19 cellular contexts compared by ENCODE assay signal in genomic region chr2:111042261-111042660, GRCh38.
DNase-seq lines count a peak whose midpoint lies in the region; ATAC-seq, FAIRE-seq and TF ChIP-seq lines count a peak whose summit lies in the region.
"Had no signal": no experiment of that assay in that cellular context is flagged by ENCODE, and none has a peak within 500 bp of the region (broad histone marks: within the 10 kb centered on the region; RNA-seq: fewer than 3 reads in every experiment).

No MANE protein-coding gene starts in this region.

- ATAC-seq in activated CD8-positive, alpha-beta T cell treated with anti-CD3 and anti-CD28 coated beads, Interleukin-2, amount 10 ng/mL, durations not matched to agents 7 days and 5 days, result no peak
- ATAC-seq in activated CD8-positive, alpha-beta T cell treated with anti-CD3 and anti-CD28 coated beads for 36 hours, result no peak
- ATAC-seq in HepG2 (no peak), GM19467 (IDR thresholded peaks at IDR 0.05; ENCODE audit: unreplicated experiment) (no peak)
- ATAC-seq in stimulated activated memory B cell treated with anti-CD40 and anti-IgM and Interleukin-4, amounts not matched to agents 10 μg/mL and 1 μg/mL and 100 μg/mL, for 72 hours, result no peak
- ATAC-seq: CD8-positive, alpha-beta T cell had no signal

- H3K27ac Mint-ChIP-seq in activated CD8-positive, alpha-beta T cell treated with anti-CD3 and anti-CD28 coated beads, Interleukin-2, amount 10 ng/mL, durations not matched to agents 7 days and 5 days, result no peak overlapping the region
- H3K27ac Mint-ChIP-seq in activated CD8-positive, alpha-beta T cell treated with anti-CD3 and anti-CD28 coated beads for 36 hours, result no peak overlapping the region
- H3K27ac Mint-ChIP-seq in activated naive CD8-positive, alpha-beta T cell, result peak overlapping the region; percentile 78
- H3K27ac Mint-ChIP-seq in stimulated activated memory B cell treated with anti-CD40 and anti-IgM and Interleukin-4, amounts not matched to agents 10 μg/mL and 1 μg/mL and 100 μg/mL, for 72 hours, result peak overlapping the region; percentile 92

- no peak overlapping the region for H2AFZ ChIP-seq in HepG2 (ENCODE audit: low read length)

- H3K9me3 Mint-ChIP-seq in activated CD8-positive, alpha-beta T cell treated with anti-CD3 and anti-CD28 coated beads, Interleukin-2, amount 10 ng/mL, durations not matched to agents 7 days and 5 days (ENCODE audit: insufficient read depth), result no peaks in the 10 kb centered on the region
- peaks cover 12% of the 10 kb centered on the region for H3K9me3 Mint-ChIP-seq in activated CD8-positive, alpha-beta T cell treated with anti-CD3 and anti-CD28 coated beads for 36 hours
- peaks cover 5% of the 10 kb centered on the region for H3K9me3 Mint-ChIP-seq in activated naive CD8-positive, alpha-beta T cell (ENCODE audit: low read depth)
- H3K9me3 Mint-ChIP-seq in stimulated activated memory B cell treated with anti-CD40 and anti-IgM and Interleukin-4, amounts not matched to agents 10 μg/mL and 1 μg/mL and 100 μg/mL, for 72 hours, result peaks cover 10% of the 10 kb centered on the region
- H3K9me3 Mint-ChIP-seq: CD8-positive, alpha-beta T cell had no signal

- WGBS in HepG2 (ENCODE audit: low lambda C conversion rate), result 23% methylated on average over 6 of the region's 6 CpGs

- no peaks in the 10 kb centered on the region for H3K9me3 ChIP-seq in HepG2 (ENCODE audit: low read length)
- H3K9me3 ChIP-seq: BE2C had no signal

- no peaks in the 10 kb centered on the region for H3K4me1 ChIP-seq in HepG2 (ENCODE audit: insufficient read depth, low read length)
- H3K4me1 ChIP-seq: BE2C had no signal

- FAIRE-seq in HepG2 (lab: Jason Lieb, UNC), result no peak
- FAIRE-seq: GM12878 had no signal

- H4K20me1 ChIP-seq in HepG2 (ENCODE audit: insufficient read depth, low read length), result no peaks in the 10 kb centered on the region

- POLR2A ChIA-PET in activated CD8-positive, alpha-beta T cell treated with anti-CD3 and anti-CD28 coated beads, Interleukin-2, amount 10 ng/mL, durations not matched to agents 7 days and 5 days (lab: Charles Lee), result no interaction called here
- POLR2A ChIA-PET in activated CD8-positive, alpha-beta T cell treated with anti-CD3 and anti-CD28 coated beads for 36 hours (lab: Charles Lee), result interaction anchor here (1.3 kb wide), 1 partner anchor 17 kb away, joined by 3 read pairs; no protein-coding TSS in a partner anchor
- POLR2A ChIA-PET in HepG2 (lab: Yijun Ruan, JAX), result no interaction called here

- TF ChIP-seq EP300 in HepG2 (IDR thresholded peaks at IDR 0.05; ENCODE audit: low read depth in 2 of 2, low read length in 2 of 2) (no peak), HepG2 (CRISPR knock-in tag; IDR thresholded peaks at IDR 0.05; ENCODE audit: borderline replicate concordance) (no peak)

- no peak overlapping the region for H3K9ac ChIP-seq in HepG2 (ENCODE audit: insufficient read depth, low read depth, low read length)

- TF ChIP-seq RAD21 in HepG2 (CRISPR knock-in tag; IDR thresholded peaks at IDR 0.05), result no peak

- in situ Hi-C loops in HepG2 (cut with HindIII; ENCODE audit: extremely low pct_ligation_motif_present, low pct_unique_long_range_greater_than_20kb), result no loop called here

- peak; percentile 9 for DNase-seq in activated CD8-positive, alpha-beta T cell treated with anti-CD3 and anti-CD28 coated beads, Interleukin-2, amount 10 ng/mL, durations not matched to agents 7 days and 5 days
- DNase-seq in activated CD8-positive, alpha-beta T cell treated with anti-CD3 and anti-CD28 coated beads for 36 hours, result no peak
- DNase-seq in HepG2 (ENCODE audit: low spot score) (no peak), glomerular visceral epithelial cell (ENCODE audit: extremely low spot score) (no peak), HT-29 (ENCODE audit: low spot score) (no peak)
- DNase-seq: 8988T, BE2C, GDM1, GOT3, KBM-7, NCI-H1417 treated with DMSO at 0.1 percent for 48 hours, NCI-H1930, NCI-H446 treated with DMSO at 0.1 percent for 48 hours, OCI-M1 had no signal

- H3K27ac ChIP-seq in HepG2 (ENCODE audit: extremely low read length, insufficient read depth, low read length), result no peak overlapping the region

- H3K4me1 Mint-ChIP-seq in activated CD8-positive, alpha-beta T cell treated with anti-CD3 and anti-CD28 coated beads, Interleukin-2, amount 10 ng/mL, durations not matched to agents 7 days and 5 days (ENCODE audit: low read depth), result peaks cover 3% of the 10 kb centered on the region
- H3K4me1 Mint-ChIP-seq in activated CD8-positive, alpha-beta T cell treated with anti-CD3 and anti-CD28 coated beads for 36 hours (ENCODE audit: low read depth), result peaks cover 38% of the 10 kb centered on the region
- H3K4me1 Mint-ChIP-seq in activated naive CD8-positive, alpha-beta T cell (ENCODE audit: low read depth), result peaks cover 50% of the 10 kb centered on the region
- H3K4me1 Mint-ChIP-seq in stimulated activated memory B cell treated with anti-CD40 and anti-IgM and Interleukin-4, amounts not matched to agents 10 μg/mL and 1 μg/mL and 100 μg/mL, for 72 hours, result peaks cover 39% of the 10 kb centered on the region

- TF ChIP-seq POLR2A in HepG2 (IDR thresholded peaks at IDR 0.05; ENCODE audit: insufficient read depth in 1 of 2, low read depth in 2 of 2, low read length in 2 of 2), result no peak

- H3K27me3 ChIP-seq in HepG2 (ENCODE audit: control insufficient read depth in 1 of 2, insufficient read depth in 2 of 2, low read length in 2 of 2), result peaks cover 3 to 58% of the 10 kb centered on the region in 2 experiments; a peak in 4 of 5 replicates
- H3K27me3 ChIP-seq: BE2C had no signal

- H3K79me2 ChIP-seq in HepG2 (ENCODE audit: insufficient read depth, low read length), result no peaks in the 10 kb centered on the region

- CTCF ChIA-PET in activated CD8-positive, alpha-beta T cell treated with anti-CD3 and anti-CD28 coated beads, Interleukin-2, amount 10 ng/mL, durations not matched to agents 7 days and 5 days (lab: Charles Lee), result interaction anchor here (0.9 kb wide), 1 partner anchor 17 kb away, joined by 3 read pairs; no protein-coding TSS in a partner anchor
- CTCF ChIA-PET in activated CD8-positive, alpha-beta T cell treated with anti-CD3 and anti-CD28 coated beads for 36 hours (lab: Charles Lee), result interaction anchor here (1.3 kb wide), 1 partner anchor 11 kb away, joined by 3 read pairs; no protein-coding TSS in a partner anchor
- CTCF ChIA-PET in HepG2 (lab: Yijun Ruan, JAX; ENCODE audit: low intra/inter-chr PET ratio, low total read pairs), result no interaction called here

- intact Hi-C loops in activated CD8-positive, alpha-beta T cell treated with anti-CD3 and anti-CD28 coated beads for 36 hours (cut with micrococcal nuclease), result no loop called here
- intact Hi-C loops in HepG2 (cut with micrococcal nuclease; ENCODE audit: unreplicated experiment), result no loop called here

- no peaks in the 10 kb centered on the region for H3K36me3 ChIP-seq in HepG2 (replicated peaks in 1 of 2; ENCODE audit: control insufficient read depth in 1 of 2, insufficient read depth in 2 of 2, low read length in 2 of 2)
- H3K36me3 ChIP-seq: BE2C had no signal

- H3K4me2 ChIP-seq in HepG2 (ENCODE audit: low read depth, low read length), result no peak overlapping the region

- H3K27me3 Mint-ChIP-seq in activated CD8-positive, alpha-beta T cell treated with anti-CD3 and anti-CD28 coated beads, Interleukin-2, amount 10 ng/mL, durations not matched to agents 7 days and 5 days (ENCODE audit: low read depth), result no peaks in the 10 kb centered on the region
- peaks cover 41% of the 10 kb centered on the region for H3K27me3 Mint-ChIP-seq in activated CD8-positive, alpha-beta T cell treated with anti-CD3 and anti-CD28 coated beads for 36 hours
- no peaks in the 10 kb centered on the region for H3K27me3 Mint-ChIP-seq in activated naive CD8-positive, alpha-beta T cell
- H3K27me3 Mint-ChIP-seq in stimulated activated memory B cell treated with anti-CD40 and anti-IgM and Interleukin-4, amounts not matched to agents 10 μg/mL and 1 μg/mL and 100 μg/mL, for 72 hours, result peaks cover 40% of the 10 kb centered on the region

- H3K4me3 Mint-ChIP-seq in activated CD8-positive, alpha-beta T cell treated with anti-CD3 and anti-CD28 coated beads, Interleukin-2, amount 10 ng/mL, durations not matched to agents 7 days and 5 days, result no peak overlapping the region
- H3K4me3 Mint-ChIP-seq in activated CD8-positive, alpha-beta T cell treated with anti-CD3 and anti-CD28 coated beads for 36 hours, result no peak overlapping the region
- H3K4me3 Mint-ChIP-seq in activated naive CD8-positive, alpha-beta T cell, result peak overlapping the region; percentile 27
- peak overlapping the region; percentile 34 for H3K4me3 Mint-ChIP-seq in stimulated activated memory B cell treated with anti-CD40 and anti-IgM and Interleukin-4, amounts not matched to agents 10 μg/mL and 1 μg/mL and 100 μg/mL, for 72 hours
- H3K4me3 Mint-ChIP-seq: CD8-positive, alpha-beta T cell had no signal

- TF ChIP-seq CTCF in activated CD8-positive, alpha-beta T cell treated with anti-CD3 and anti-CD28 coated beads for 36 hours (IDR thresholded peaks at IDR 0.05), result no peak
- 0 out of 2 replicates have a peak, but pooled peaks have one; percentile 4 for TF ChIP-seq CTCF in HepG2 (CRISPR knock-in tag; IDR thresholded peaks at IDR 0.05)

- BruUV-seq in HepG2 (replicated peaks; lab: Mats Ljungman, UMichigan), result no TSS peak

- H3K4me3 ChIP-seq in HepG2 (replicated peaks in 1 of 3; ENCODE audit: insufficient read depth in 1 of 3, low read depth in 2 of 3, low read length in 3 of 3), result no peak overlapping the region
- H3K4me3 ChIP-seq: GM12878 had no signal

- H3K36me3 Mint-ChIP-seq in activated CD8-positive, alpha-beta T cell treated with anti-CD3 and anti-CD28 coated beads, Interleukin-2, amount 10 ng/mL, durations not matched to agents 7 days and 5 days (ENCODE audit: low read depth), result no peaks in the 10 kb centered on the region
- H3K36me3 Mint-ChIP-seq in activated CD8-positive, alpha-beta T cell treated with anti-CD3 and anti-CD28 coated beads for 36 hours (ENCODE audit: low read depth), result peaks cover 3% of the 10 kb centered on the region
- H3K36me3 Mint-ChIP-seq in activated naive CD8-positive, alpha-beta T cell, result no peaks in the 10 kb centered on the region
- H3K36me3 Mint-ChIP-seq in stimulated activated memory B cell treated with anti-CD40 and anti-IgM and Interleukin-4, amounts not matched to agents 10 μg/mL and 1 μg/mL and 100 μg/mL, for 72 hours, result peaks cover 7% of the 10 kb centered on the region
- H3K36me3 Mint-ChIP-seq: CD8-positive, alpha-beta T cell had no signal

TF ChIP-seq in HepG2, 621 proteins besides CTCF, POLR2A, EP300 and RAD21 (continues in another document):
- TF ChIP-seq ASH2L (IDR thresholded peaks at IDR 0.05; ENCODE audit: insufficient read length, low read depth, low read length), result no peak

Comparison
In these comparisons a context has a peak if more than half of its experiments do, and no peak if none do; other contexts are left out.
1. H3K27ac Mint-ChIP-seq: peak in activated naive CD8-positive, alpha-beta T cell (single experiment) and stimulated activated memory B cell treated with anti-CD40 and anti-IgM and Interleukin-4, amounts not matched to agents 10 μg/mL and 1 μg/mL and 100 μg/mL, for 72 hours (single experiment); none in activated CD8-positive, alpha-beta T cell treated with anti-CD3 and anti-CD28 coated beads, Interleukin-2, amount 10 ng/mL, durations not matched to agents 7 days and 5 days (single experiment) and activated CD8-positive, alpha-beta T cell treated with anti-CD3 and anti-CD28 coated beads for 36 hours (single experiment).
2. H3K4me3 Mint-ChIP-seq: peak in activated naive CD8-positive, alpha-beta T cell (single experiment) and stimulated activated memory B cell treated with anti-CD40 and anti-IgM and Interleukin-4, amounts not matched to agents 10 μg/mL and 1 μg/mL and 100 μg/mL, for 72 hours (single experiment); none in activated CD8-positive, alpha-beta T cell treated with anti-CD3 and anti-CD28 coated beads, Interleukin-2, amount 10 ng/mL, durations not matched to agents 7 days and 5 days (single experiment) and activated CD8-positive, alpha-beta T cell treated with anti-CD3 and anti-CD28 coated beads for 36 hours (single experiment).